7 cellular contexts compared by ENCODE assay signal in the genomic region with DNA sequence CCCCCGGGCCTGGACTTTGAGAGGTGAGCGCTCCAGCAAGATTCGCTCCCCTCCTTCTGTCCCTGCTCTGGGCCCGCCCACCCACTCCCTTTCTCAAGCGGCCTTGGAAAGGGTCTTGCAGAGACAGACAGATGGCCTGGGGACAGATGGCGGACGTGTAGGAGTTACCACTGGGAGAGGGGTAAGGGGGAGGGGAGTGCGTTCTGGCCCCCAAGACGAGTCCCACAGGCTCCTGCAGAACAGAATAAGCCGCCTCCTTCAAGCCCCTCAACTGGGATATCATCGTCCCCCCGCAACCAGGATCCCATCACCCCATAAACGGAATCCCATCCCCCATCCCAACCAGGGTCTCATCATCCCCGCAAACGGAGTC. TPM values are rescaled to one million over a fixed set of nuclear protein-coding genes. Genes with fewer than 3 reads are reported as not detected.
DNase-seq lines count a peak whose midpoint lies in the region; ATAC-seq and TF ChIP-seq lines count a peak whose summit lies in the region.

No MANE protein-coding gene starts in this region.

- H3K36me3 Mint-ChIP-seq in WTC11: no peaks in the 10 kb centered on the region
- no peaks in the 10 kb centered on the region for H3K36me3 Mint-ChIP-seq in stimulated activated memory B cell treated with anti-CD40 and anti-IgM and Interleukin-4, amounts not matched to agents 10 μg/mL and 1 μg/mL and 100 μg/mL, for 72 hours

- POLR2A ChIA-PET in WTC11 (lab: Charles Lee): interaction anchor here (1.1 to 1.5 kb wide), 2 partner anchors 51 to 59 kb away, joined by 3 to 6 read pairs; no protein-coding TSS in a partner anchor

- no peak for TF ChIP-seq CTCF in HL-60 (IDR thresholded peaks at IDR 0.05; ENCODE audit: insufficient read depth, low read length)
- TF ChIP-seq CTCF in WTC11 (IDR thresholded peaks at IDR 0.05): no peak

- no peak for ATAC-seq in WTC11
- no peak for ATAC-seq in stimulated activated memory B cell treated with anti-CD40 and anti-IgM and Interleukin-4, amounts not matched to agents 10 μg/mL and 1 μg/mL and 100 μg/mL, for 72 hours
- ATAC-seq in HG03460 (IDR thresholded peaks at IDR 0.05; ENCODE audit: unreplicated experiment): no peak
- no peak for ATAC-seq in GM21619 (IDR thresholded peaks at IDR 0.05; ENCODE audit: unreplicated experiment)

- DNase-seq in HL-60 (ENCODE audit: low read depth in 1 of 2, low spot score in 1 of 2) (no peak), WTC11 (ENCODE audit: low spot score) (no peak), HCEC 1CT (no peak)

- peak overlapping the region; percentile 30; the same call in 1 of the 2 replicates for H3K27ac ChIP-seq in HL-60 (replicated peaks)

- peaks cover 54% of the 10 kb centered on the region for H3K27me3 Mint-ChIP-seq in WTC11 (ENCODE audit: low read depth)
- peaks cover 18% of the 10 kb centered on the region for H3K27me3 Mint-ChIP-seq in stimulated activated memory B cell treated with anti-CD40 and anti-IgM and Interleukin-4, amounts not matched to agents 10 μg/mL and 1 μg/mL and 100 μg/mL, for 72 hours

- no peaks in the 10 kb centered on the region for H3K9me3 ChIP-seq in iPS-18c (ENCODE audit: control insufficient read depth, insufficient read depth, low read length)

- H3K27ac Mint-ChIP-seq in WTC11: no peak overlapping the region
- peak overlapping the region; percentile 48 for H3K27ac Mint-ChIP-seq in stimulated activated memory B cell treated with anti-CD40 and anti-IgM and Interleukin-4, amounts not matched to agents 10 μg/mL and 1 μg/mL and 100 μg/mL, for 72 hours

- H3K9me3 Mint-ChIP-seq in WTC11: no peaks in the 10 kb centered on the region
- H3K9me3 Mint-ChIP-seq in stimulated activated memory B cell treated with anti-CD40 and anti-IgM and Interleukin-4, amounts not matched to agents 10 μg/mL and 1 μg/mL and 100 μg/mL, for 72 hours: no peaks in the 10 kb centered on the region

- H3K27me3 ChIP-seq in HL-60 (ENCODE audit: insufficient read depth, poor library complexity, severe bottlenecking): no peaks in the 10 kb centered on the region

- peak overlapping the region; percentile 65 for H3K4me3 Mint-ChIP-seq in WTC11
- H3K4me3 Mint-ChIP-seq in stimulated activated memory B cell treated with anti-CD40 and anti-IgM and Interleukin-4, amounts not matched to agents 10 μg/mL and 1 μg/mL and 100 μg/mL, for 72 hours: peak overlapping the region; percentile 65

- CTCF ChIA-PET in WTC11 (lab: Charles Lee): interaction anchor here (0.6 to 3.4 kb wide), 33 partner anchors 8 to 283 kb away, joined by 3 to 217 read pairs (median 7); a partner anchor contains a TSS

- H3K4me3 ChIP-seq in HL-60 (replicated peaks; ENCODE audit: insufficient read depth, low read length): peak overlapping the region; percentile 44
- H3K4me3 ChIP-seq in iPS-18c (ENCODE audit: insufficient read depth, low read depth, low read length): peak overlapping the region; percentile 73

- H3K4me1 Mint-ChIP-seq in WTC11: peaks cover 20% of the 10 kb centered on the region
- peaks cover 33% of the 10 kb centered on the region for H3K4me1 Mint-ChIP-seq in stimulated activated memory B cell treated with anti-CD40 and anti-IgM and Interleukin-4, amounts not matched to agents 10 μg/mL and 1 μg/mL and 100 μg/mL, for 72 hours

TF ChIP-seq in WTC11, 78 proteins besides CTCF, POLR2A, EP300 and RAD21:
- TF ChIP-seq EMX1 (CRISPR knock-in tag; IDR thresholded peaks at IDR 0.05): no peak

RNA-seq across cellular contexts. Expression of a gene that starts 3.6 kb away (rescaled TPM):
- 8.3 to 8.7 TPM (median 8.6 TPM) in 3 replicates for total RNA-seq in WTC11 (2021)

RNA-seq across cellular contexts. Expression of a gene that starts 34.4 kb away (rescaled TPM):
- 54.2 to 59.1 TPM (median 58.2 TPM) in 3 replicates for total RNA-seq in WTC11 (2021)
